In the genomic region with DNA sequence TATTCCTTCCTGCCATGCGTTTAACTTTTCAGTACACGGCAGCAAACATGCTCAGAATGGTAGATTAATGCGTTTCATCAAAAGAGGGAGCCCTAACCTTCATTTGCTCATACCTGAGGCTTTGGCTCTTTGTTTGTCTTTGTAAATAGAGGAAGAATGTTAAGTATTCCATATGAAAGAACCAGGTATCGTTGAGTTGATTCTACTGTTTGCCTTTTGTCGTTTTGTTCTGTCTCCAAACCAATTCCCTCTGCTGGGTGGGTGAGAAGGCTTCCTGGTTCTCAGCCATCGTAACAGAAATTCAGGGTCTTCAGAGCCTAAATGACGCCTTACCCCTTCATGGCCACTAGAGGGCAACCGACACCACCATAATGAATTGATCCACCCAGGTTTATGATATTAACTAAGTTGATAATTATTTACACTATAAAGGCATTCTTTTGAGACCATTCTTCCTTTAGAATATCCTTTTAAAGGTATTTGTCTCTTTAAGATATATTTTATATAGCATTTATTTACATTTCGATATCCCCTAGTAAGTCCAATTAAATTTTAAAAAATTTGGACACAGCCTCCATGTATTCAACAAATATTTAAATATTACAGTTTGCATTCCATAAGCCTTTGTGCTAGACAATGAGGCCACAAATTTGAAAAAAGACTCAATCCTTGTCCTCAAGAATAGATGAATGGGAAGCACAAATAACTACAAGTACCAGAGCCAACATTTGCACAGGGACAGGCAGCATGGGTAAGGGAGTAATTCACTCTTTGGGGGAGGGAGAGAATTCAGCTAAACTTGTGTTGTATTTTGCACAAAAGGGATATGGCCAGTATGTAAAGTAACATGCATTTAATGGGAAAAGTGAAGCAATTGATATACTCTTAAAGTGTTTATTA, we compare ENCODE assay signal across 8 cellular contexts. TPM values are rescaled to one million over a fixed set of nuclear protein-coding genes. Genes with fewer than 3 reads are reported as not detected.
DNase-seq lines count a peak whose midpoint lies in the region; ATAC-seq and TF ChIP-seq lines count a peak whose summit lies in the region.

No MANE protein-coding gene starts in this region.

- peak overlapping the region; percentile 67 for H3K27ac Mint-ChIP-seq in T-helper 17 cell

- H3K36me3 ChIP-seq in brain microvascular endothelial cell (replicated peaks) (no peaks in the 10 kb centered on the region), iPS-20b (ENCODE audit: insufficient read depth, low read depth, low read length) (no peaks in the 10 kb centered on the region)

- H3K4me3 Mint-ChIP-seq in T-helper 17 cell = peak overlapping the region; percentile 87

- H3K4me1 Mint-ChIP-seq in T-helper 17 cell = peaks cover 8% of the 10 kb centered on the region

- no peaks in the 10 kb centered on the region; the same call in 1 of the 2 replicates for H3K4me1 ChIP-seq in iPS-20b (ENCODE audit: insufficient read depth, low read length)

- TF ChIP-seq CTCF in 22Rv1 (IDR thresholded peaks at IDR 0.05) (peak; percentile 91), GM13977 (IDR thresholded peaks at IDR 0.05; ENCODE audit: extremely low read depth, insufficient read depth, missing control alignments) (peak; percentile 82), brain microvascular endothelial cell (IDR thresholded peaks at IDR 0.05; ENCODE audit: low read depth, low read length, missing control alignments) (peak; percentile 82)

- H3K4me3 ChIP-seq in brain microvascular endothelial cell (ENCODE audit: low read depth, low read length) = peak overlapping the region; percentile 38
- peak overlapping the region; percentile 56; the same call in 1 of the 2 replicates for H3K4me3 ChIP-seq in iPS-20b (ENCODE audit: low read length)

- H3K27ac ChIP-seq in 22Rv1 (no peak overlapping the region), brain microvascular endothelial cell (no peak overlapping the region), iPS-20b (ENCODE audit: low read length) (no peak overlapping the region)

- no peak overlapping the region for H3K9ac ChIP-seq in iPS-20b (ENCODE audit: low read depth, low read length)

- H3K27me3 Mint-ChIP-seq in T-helper 17 cell = peaks cover 12% of the 10 kb centered on the region

- no peaks in the 10 kb centered on the region for H3K36me3 Mint-ChIP-seq in T-helper 17 cell (ENCODE audit: low read depth)

- in situ Hi-C loops in GM13977 (cut with MboI; ENCODE audit: low pct_unique_long_range_greater_than_20kb, low sequenced_read_pairs, unreplicated experiment) (loop anchor here (25.0 kb wide), 1 partner anchor 141 kb away; no protein-coding TSS in a partner anchor), brain microvascular endothelial cell (cut with HindIII; ENCODE audit: low pct_ligation_motif_present, low sequenced_read_pairs) (loop anchor here (25.0 kb wide), 1 partner anchor 141 kb away; no protein-coding TSS in a partner anchor)

- H3K9me3 ChIP-seq in T-helper 17 cell (ENCODE audit: control insufficient read depth, low read length, poor library complexity, severe bottlenecking) (no peaks in the 10 kb centered on the region), iPS-20b (ENCODE audit: insufficient read depth, low read depth, low read length) (no peaks in the 10 kb centered on the region)

- DNase-seq in GM13977 (ENCODE audit: low spot score) (peak; percentile 87), NCI-H1417 (lab: John Stamatoyannopoulos, UW) (peak; percentile 16 to 95 (median 88)), T-helper 17 cell (peak in 2 of 3 donors; percentile 18 to 20), brain microvascular endothelial cell (peak; percentile 51)
- DNase-seq in stimulated activated CD4-positive, alpha-beta T cell treated with anti-CD3 and anti-CD28 coated beads, Interleukin-12 subunit alpha, Interleukin-12 subunit beta, amount 100 ng/mL, for 48 hours (ENCODE audit: low read depth in 2 of 3, low spot score in 1 of 3) = peak; percentile 10 to 40 (median 14)

- peak; percentile 90 for ATAC-seq in HG02884 (IDR thresholded peaks at IDR 0.05; ENCODE audit: unreplicated experiment)
- ATAC-seq in T-helper 17 cell = peak; percentile 94

- H3K27me3 ChIP-seq in brain microvascular endothelial cell (replicated peaks) (no peaks in the 10 kb centered on the region), iPS-20b (ENCODE audit: insufficient read depth, low read length) (no peaks in the 10 kb centered on the region)

RNA-seq across cellular contexts. Expression of a gene that starts 48.1 kb away (rescaled TPM):
- total RNA-seq in T-helper 17 cell = 10 to 100 TPM; 10.3 to 12.1 TPM

RNA-seq across cellular contexts. Expression of a gene that starts 48.8 kb away (rescaled TPM):
- under 1 TPM; 0.63 to 0.75 TPM for total RNA-seq in T-helper 17 cell

Comparison
In these comparisons a context has a peak if more than half of its experiments do, and no peak if none do; other contexts are left out.
1. DNase-seq: peak in every context shown above with its lines; median percentile 88 in NCI-H1417; 87 in GM13977; 51 in brain microvascular endothelial cell; 19 in T-helper 17 cell; 14 in stimulated activated CD4-positive, alpha-beta T cell treated with anti-CD3 and anti-CD28 coated beads, Interleukin-12 subunit alpha, Interleukin-12 subunit beta, amount 100 ng/mL, for 48 hours.